ENCODE assay signal across 1 cellular context in genomic region chr15:78243491-78243941, GRCh38.
TF ChIP-seq lines count a peak whose summit lies in the region.

No MANE protein-coding gene starts in this region.

TF ChIP-seq in K562, 482 proteins besides CTCF, POLR2A, EP300 and RAD21:
- peak; percentile 82 for TF ChIP-seq NFIC (IDR thresholded peaks at IDR 0.05)
- TF ChIP-seq ZNF143 (CRISPR knock-in tag; IDR thresholded peaks at IDR 0.05) = no peak
